2 cellular contexts compared by ENCODE assay signal in genomic region chrX:100424012-100424411, GRCh38.
TF ChIP-seq lines count a peak whose summit lies in the region.

No MANE protein-coding gene starts in this region.

TF ChIP-seq in A549, 52 proteins besides CTCF, POLR2A, EP300 and RAD21 (continued from another document):
- no peak for TF ChIP-seq HES2 (IDR thresholded peaks at IDR 0.05)
- TF ChIP-seq JUN (IDR thresholded peaks at IDR 0.05): no peak
- no peak for TF ChIP-seq ZC3H11A (IDR thresholded peaks at IDR 0.05)
- no peak for TF ChIP-seq EHMT2 (IDR thresholded peaks at IDR 0.05; ENCODE audit: low read depth)
- TF ChIP-seq GATA3 (IDR thresholded peaks at IDR 0.05; ENCODE audit: borderline replicate concordance): no peak
- TF ChIP-seq EHF (CRISPR knock-in tag; IDR thresholded peaks at IDR 0.05): no peak
- TF ChIP-seq HDAC2 (IDR thresholded peaks at IDR 0.05): no peak
- TF ChIP-seq MYC (IDR thresholded peaks at IDR 0.05; ENCODE audit: borderline replicate concordance, low read length): no peak
- no peak for TF ChIP-seq FOSB (CRISPR knock-in tag; IDR thresholded peaks at IDR 0.05)
- TF ChIP-seq NR3C1 (IDR thresholded peaks at IDR 0.05): no peak
- TF ChIP-seq HEYL (CRISPR knock-in tag; IDR thresholded peaks at IDR 0.05): no peak
- no peak for TF ChIP-seq KDM5A (IDR thresholded peaks at IDR 0.05)
- no peak for TF ChIP-seq REST (IDR thresholded peaks at IDR 0.05)

TF ChIP-seq in SK-N-SH, 30 proteins besides CTCF, POLR2A, EP300 and RAD21:
- TF ChIP-seq REST (IDR thresholded peaks at IDR 0.05; ENCODE audit: low read depth, low read length): no peak
- no peak for TF ChIP-seq FOXJ3 (CRISPR knock-in tag; IDR thresholded peaks at IDR 0.05)
- no peak for TF ChIP-seq SIN3A (IDR thresholded peaks at IDR 0.05; ENCODE audit: borderline replicate concordance, low read depth, low read length)
